In the genomic region with DNA sequence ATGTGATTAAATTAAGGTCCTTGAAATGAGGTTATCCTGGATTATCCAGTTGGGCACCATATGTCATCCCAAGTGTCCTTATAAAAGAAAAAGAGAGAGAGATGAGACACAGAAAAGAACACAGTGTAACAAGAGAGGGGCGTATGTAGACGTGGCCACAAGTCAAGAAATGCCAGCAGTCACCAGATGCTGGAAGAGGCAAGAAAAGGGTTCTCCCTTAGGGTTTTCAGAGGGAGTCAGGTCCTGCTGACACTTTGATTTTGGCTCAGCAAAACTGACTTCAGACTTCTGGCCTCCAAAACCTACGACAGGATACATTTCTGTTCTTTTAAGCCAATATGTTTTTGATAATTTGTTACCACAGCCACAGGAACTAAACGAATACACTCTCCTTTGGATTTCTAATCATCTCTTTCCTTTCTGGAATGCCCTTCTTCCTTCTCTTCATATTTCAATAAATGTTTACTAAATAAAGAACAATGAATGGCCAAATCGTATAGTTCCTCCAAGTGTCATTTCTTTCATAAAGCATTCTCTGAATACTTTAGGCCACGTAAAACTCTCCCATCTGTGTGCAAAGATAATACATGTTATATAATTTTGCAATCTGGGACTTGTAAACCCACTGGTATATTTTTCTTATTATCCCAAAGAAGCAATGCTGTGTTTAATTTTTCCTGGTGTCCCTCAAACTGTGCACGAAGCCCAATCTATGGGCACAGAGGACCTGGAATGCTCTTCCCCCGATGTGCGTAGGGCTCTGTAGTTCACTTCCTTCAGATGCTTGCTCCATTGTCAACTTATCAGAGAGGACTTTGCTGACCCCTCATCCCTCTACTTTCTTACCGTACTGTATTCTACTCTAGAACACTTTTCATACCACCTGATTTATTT, we compare ENCODE assay signal across 16 cellular contexts.
DNase-seq lines count a peak whose midpoint lies in the region; ATAC-seq and TF ChIP-seq lines count a peak whose summit lies in the region.
"Had no signal": no experiment of that assay in that cellular context is flagged by ENCODE, and none has a peak within 500 bp of the region (broad histone marks: within the 10 kb centered on the region; RNA-seq: fewer than 3 reads in every experiment).

No MANE protein-coding gene starts in this region.

- TF ChIP-seq CTCF in AG04450 (IDR thresholded peaks at IDR 0.05; ENCODE audit: low read depth, low read length): no peak
- no peak for TF ChIP-seq CTCF in GM23338 (conservative IDR thresholded peaks at IDR 0.05; ENCODE audit: low read depth in 2 of 2)
- TF ChIP-seq CTCF in foreskin fibroblast (IDR thresholded peaks at IDR 0.05; ENCODE audit: low read depth, low read length): no peak

- no peak overlapping the region for H2AFZ ChIP-seq in GM23338

- H3K4me1 ChIP-seq in GM23338 (ENCODE audit: insufficient read depth): 0 out of 2 replicates have a peak, but pooled peaks cover 3% of the 10 kb centered on the region
- peaks cover 25% of the 10 kb centered on the region for H3K4me1 ChIP-seq in SJSA1 (replicated peaks)
- H3K4me1 ChIP-seq: body of pancreas, HAP-1, right atrium auricular region had no signal

- H3K4me3 ChIP-seq in AG04450 (ENCODE audit: low read depth, low read length): no peak overlapping the region
- no peak overlapping the region for H3K4me3 ChIP-seq in GM23338
- H3K4me3 ChIP-seq in SJSA1: no peak overlapping the region
- H3K4me3 ChIP-seq in foreskin fibroblast (ENCODE audit: low read depth in 1 of 2, low read length in 2 of 2): no peak overlapping the region
- H3K4me3 ChIP-seq: body of pancreas, HAP-1, right atrium auricular region, thoracic aorta had no signal

- H3K4me1 Mint-ChIP-seq in GM23338: peaks cover 6% of the 10 kb centered on the region
- H3K4me1 Mint-ChIP-seq: neural crest cell had no signal

- H3K9me2 ChIP-seq in GM23338 (ENCODE audit: insufficient read depth): no peaks in the 10 kb centered on the region

- no peak overlapping the region for H3K4me2 ChIP-seq in GM23338

- no peaks in the 10 kb centered on the region for H3K9me3 Mint-ChIP-seq in GM23338
- H3K9me3 Mint-ChIP-seq: neural crest cell had no signal

- peak overlapping the region; percentile 96 for H3K27ac ChIP-seq in AG04450 (ENCODE audit: low read depth, low read length)
- H3K27ac ChIP-seq in GM23338 (ENCODE audit: low read depth): no peak overlapping the region
- peak overlapping the region; percentile 79 for H3K27ac ChIP-seq in SJSA1
- H3K27ac ChIP-seq: body of pancreas, right atrium auricular region, thoracic aorta had no signal

- H3K27me3 Mint-ChIP-seq in GM23338 (ENCODE audit: insufficient read depth, low read depth, poor library complexity): no peaks in the 10 kb centered on the region

- H3K79me2 ChIP-seq in GM23338 (replicated peaks; ENCODE audit: insufficient read depth): no peaks in the 10 kb centered on the region

- H3K27ac Mint-ChIP-seq in GM23338: peak overlapping the region; percentile 88

- H3K36me3 ChIP-seq in GM23338 (ENCODE audit: insufficient read depth): no peaks in the 10 kb centered on the region
- H3K36me3 ChIP-seq in SJSA1: no peaks in the 10 kb centered on the region
- H3K36me3 ChIP-seq: HAP-1, right atrium auricular region, thoracic aorta had no signal

- DNase-seq in AG04450 (ENCODE audit: low read depth, low spot score): no peak
- DNase-seq in GM23338 (ENCODE audit: low spot score): no peak
- no peak for DNase-seq in SJSA1 (ENCODE audit: low read depth in 1 of 2, low spot score in 2 of 2)
- DNase-seq in foreskin fibroblast: peak; percentile 51 to 65
- DNase-seq in stimulated activated CD4-positive, alpha-beta T cell treated with anti-CD3 and anti-CD28 coated beads, Interleukin-12 subunit alpha, Interleukin-12 subunit beta, amount 100 ng/mL, for 4 hours: no peak
- no peak for DNase-seq in pons (ENCODE audit: low spot score)
- no peak for DNase-seq in cerebellar nuclear complex (lab: John Stamatoyannopoulos, UW)
- DNase-seq: body of pancreas; NCI-H1105 treated with DMSO at 0.1 percent for 48 hours; NCI-H446; stimulated activated CD4-positive, alpha-beta T cell treated with anti-CD3 and anti-CD28 coated beads, Interleukin-2, amount 100 ng/mL, for 24 hours had no signal

- CTCF ChIA-PET in AG04450 (lab: Charles Lee): no interaction called here

- no peaks in the 10 kb centered on the region for H3F3A ChIP-seq in GM23338 (replicated peaks; ENCODE audit: low read depth)

- no peaks in the 10 kb centered on the region for H3K36me3 Mint-ChIP-seq in GM23338 (ENCODE audit: low read depth)

- H3K9me3 ChIP-seq in AG04450 (ENCODE audit: control insufficient read depth, insufficient read depth, low read length): 0 out of 2 replicates have a peak, but pooled peaks cover under 1% of the 10 kb centered on the region
- H3K9me3 ChIP-seq in SJSA1 (replicated peaks): no peaks in the 10 kb centered on the region
- H3K9me3 ChIP-seq: body of pancreas, HAP-1, right atrium auricular region, thoracic aorta had no signal

- POLR2A ChIA-PET in AG04450 (lab: Yijun Ruan, JAX): no interaction called here

- no peaks in the 10 kb centered on the region for H4K20me1 ChIP-seq in GM23338 (replicated peaks; ENCODE audit: insufficient read depth)

- H3K4me3 Mint-ChIP-seq in GM23338: no peak overlapping the region
- H3K4me3 Mint-ChIP-seq: neural crest cell had no signal

- ATAC-seq in GM23338 (no peak), GM19035 (IDR thresholded peaks at IDR 0.05; ENCODE audit: unreplicated experiment) (no peak)
- ATAC-seq: body of pancreas had no signal

- H3K27me3 ChIP-seq in AG04450 (ENCODE audit: control insufficient read depth, insufficient read depth, low read length): no peaks in the 10 kb centered on the region
- no peaks in the 10 kb centered on the region for H3K27me3 ChIP-seq in GM23338 (ENCODE audit: insufficient read depth)
- no peaks in the 10 kb centered on the region for H3K27me3 ChIP-seq in SJSA1 (replicated peaks)
- H3K27me3 ChIP-seq: body of pancreas, right atrium auricular region had no signal

TF ChIP-seq in GM23338, 12 proteins besides CTCF, POLR2A, EP300 and RAD21 (continues in another document):
- TF ChIP-seq JUNB (IDR thresholded peaks at IDR 0.05; ENCODE audit: unreplicated experiment): no peak
- no peak for TF ChIP-seq ZNF331 (CRISPR knock-in tag; IDR thresholded peaks at IDR 0.05; ENCODE audit: low read depth)
- TF ChIP-seq CREB1 (CRISPR knock-in tag; IDR thresholded peaks at IDR 0.05; ENCODE audit: low read depth): no peak
- no peak for TF ChIP-seq NANOG (IDR thresholded peaks at IDR 0.05; ENCODE audit: borderline replicate concordance)
- no peak for TF ChIP-seq EZH2 (IDR thresholded peaks at IDR 0.05; ENCODE audit: low read depth, unreplicated experiment)
- no peak for TF ChIP-seq POLR2AphosphoS5 (IDR thresholded peaks at IDR 0.05; ENCODE audit: low read depth)
- TF ChIP-seq, protein P1, sequence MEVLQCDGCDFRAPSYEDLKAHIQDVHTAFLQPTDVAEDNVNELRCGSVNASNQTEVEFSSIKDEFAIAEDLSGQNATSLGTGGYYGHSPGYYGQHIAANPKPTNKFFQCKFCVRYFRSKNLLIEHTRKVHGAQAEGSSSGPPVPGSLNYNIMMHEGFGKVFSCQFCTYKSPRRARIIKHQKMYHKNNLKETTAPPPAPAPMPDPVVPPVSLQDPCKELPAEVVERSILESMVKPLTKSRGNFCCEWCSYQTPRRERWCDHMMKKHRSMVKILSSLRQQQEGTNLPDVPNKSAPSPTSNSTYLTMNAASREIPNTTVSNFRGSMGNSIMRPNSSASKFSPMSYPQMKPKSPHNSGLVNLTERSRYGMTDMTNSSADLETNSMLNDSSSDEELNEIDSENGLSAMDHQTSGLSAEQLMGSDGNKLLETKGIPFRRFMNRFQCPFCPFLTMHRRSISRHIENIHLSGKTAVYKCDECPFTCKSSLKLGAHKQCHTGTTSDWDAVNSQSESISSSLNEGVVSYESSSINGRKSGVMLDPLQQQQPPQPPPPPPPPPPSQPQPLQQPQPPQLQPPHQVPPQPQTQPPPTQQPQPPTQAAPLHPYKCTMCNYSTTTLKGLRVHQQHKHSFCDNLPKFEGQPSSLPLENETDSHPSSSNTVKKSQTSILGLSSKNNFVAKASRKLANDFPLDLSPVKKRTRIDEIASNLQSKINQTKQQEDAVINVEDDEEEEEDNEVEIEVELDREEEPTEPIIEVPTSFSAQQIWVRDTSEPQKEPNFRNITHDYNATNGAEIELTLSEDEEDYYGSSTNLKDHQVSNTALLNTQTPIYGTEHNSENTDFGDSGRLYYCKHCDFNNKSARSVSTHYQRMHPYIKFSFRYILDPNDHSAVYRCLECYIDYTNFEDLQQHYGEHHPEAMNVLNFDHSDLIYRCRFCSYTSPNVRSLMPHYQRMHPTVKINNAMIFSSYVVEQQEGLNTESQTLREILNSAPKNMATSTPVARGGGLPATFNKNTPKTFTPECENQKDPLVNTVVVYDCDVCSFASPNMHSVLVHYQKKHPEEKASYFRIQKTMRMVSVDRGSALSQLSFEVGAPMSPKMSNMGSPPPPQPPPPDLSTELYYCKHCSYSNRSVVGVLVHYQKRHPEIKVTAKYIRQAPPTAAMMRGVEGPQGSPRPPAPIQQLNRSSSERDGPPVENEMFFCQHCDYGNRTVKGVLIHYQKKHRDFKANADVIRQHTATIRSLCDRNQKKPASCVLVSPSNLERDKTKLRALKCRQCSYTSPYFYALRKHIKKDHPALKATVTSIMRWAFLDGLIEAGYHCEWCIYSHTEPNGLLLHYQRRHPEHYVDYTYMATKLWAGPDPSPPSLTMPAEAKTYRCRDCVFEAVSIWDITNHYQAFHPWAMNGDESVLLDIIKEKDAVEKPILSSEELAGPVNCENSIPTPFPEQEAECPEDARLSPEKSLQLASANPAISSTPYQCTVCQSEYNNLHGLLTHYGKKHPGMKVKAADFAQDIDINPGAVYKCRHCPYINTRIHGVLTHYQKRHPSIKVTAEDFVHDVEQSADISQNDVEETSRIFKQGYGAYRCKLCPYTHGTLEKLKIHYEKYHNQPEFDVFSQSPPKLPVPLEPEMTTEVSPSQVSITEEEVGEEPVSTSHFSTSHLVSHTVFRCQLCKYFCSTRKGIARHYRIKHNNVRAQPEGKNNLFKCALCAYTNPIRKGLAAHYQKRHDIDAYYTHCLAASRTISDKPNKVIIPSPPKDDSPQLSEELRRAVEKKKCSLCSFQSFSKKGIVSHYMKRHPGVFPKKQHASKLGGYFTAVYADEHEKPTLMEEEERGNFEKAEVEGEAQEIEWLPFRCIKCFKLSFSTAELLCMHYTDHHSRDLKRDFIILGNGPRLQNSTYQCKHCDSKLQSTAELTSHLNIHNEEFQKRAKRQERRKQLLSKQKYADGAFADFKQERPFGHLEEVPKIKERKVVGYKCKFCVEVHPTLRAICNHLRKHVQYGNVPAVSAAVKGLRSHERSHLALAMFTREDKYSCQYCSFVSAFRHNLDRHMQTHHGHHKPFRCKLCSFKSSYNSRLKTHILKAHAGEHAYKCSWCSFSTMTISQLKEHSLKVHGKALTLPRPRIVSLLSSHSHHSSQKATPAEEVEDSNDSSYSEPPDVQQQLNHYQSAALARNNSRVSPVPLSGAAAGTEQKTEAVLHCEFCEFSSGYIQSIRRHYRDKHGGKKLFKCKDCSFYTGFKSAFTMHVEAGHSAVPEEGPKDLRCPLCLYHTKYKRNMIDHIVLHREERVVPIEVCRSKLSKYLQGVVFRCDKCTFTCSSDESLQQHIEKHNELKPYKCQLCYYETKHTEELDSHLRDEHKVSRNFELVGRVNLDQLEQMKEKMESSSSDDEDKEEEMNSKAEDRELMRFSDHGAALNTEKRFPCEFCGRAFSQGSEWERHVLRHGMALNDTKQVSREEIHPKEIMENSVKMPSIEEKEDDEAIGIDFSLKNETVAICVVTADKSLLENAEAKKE (CRISPR knock-in tag; IDR thresholded peaks at IDR 0.05): no peak

Comparison
In these comparisons a context has a peak if more than half of its experiments do, and no peak if none do; other contexts are left out.
1. DNase-seq: peak in foreskin fibroblast (2 of 2); none in AG04450 (single experiment), GM23338 (single experiment), SJSA1 (0 of 2), stimulated activated CD4-positive, alpha-beta T cell treated with anti-CD3 and anti-CD28 coated beads, Interleukin-12 subunit alpha, Interleukin-12 subunit beta, amount 100 ng/mL, for 4 hours (single experiment), pons (single experiment) and cerebellar nuclear complex (0 of 2).